Comparison of ENCODE assay signal across 9 cellular contexts in the genomic region with DNA sequence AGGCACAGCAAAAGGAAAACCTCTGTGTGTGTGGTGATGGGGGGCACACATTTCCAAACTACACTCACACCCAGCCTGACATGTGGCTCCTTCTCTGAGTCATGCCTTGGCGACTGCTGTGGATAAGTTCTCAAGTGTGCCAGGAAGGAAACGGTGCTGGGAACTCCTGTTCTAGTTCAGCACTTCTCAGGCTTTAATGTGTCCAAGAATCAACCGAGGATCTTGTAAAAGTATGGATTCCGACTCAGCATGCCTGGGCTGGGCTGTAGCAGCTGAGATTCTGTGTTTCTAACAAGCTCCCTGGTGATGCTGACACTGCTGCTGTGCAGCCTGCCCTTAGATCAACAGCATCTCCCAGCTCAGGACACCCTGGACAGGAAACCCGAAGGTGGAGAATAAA. TPM values are rescaled to one million over a fixed set of nuclear protein-coding genes. Genes with fewer than 3 reads are reported as not detected.
DNase-seq lines count a peak whose midpoint lies in the region; ATAC-seq and TF ChIP-seq lines count a peak whose summit lies in the region.
"Had no signal": no experiment of that assay in that cellular context is flagged by ENCODE, and none has a peak within 500 bp of the region (broad histone marks: within the 10 kb centered on the region; RNA-seq: fewer than 3 reads in every experiment).

No MANE protein-coding gene starts in this region.

- no peak for ATAC-seq in WTC11
- ATAC-seq in HG02840 (IDR thresholded peaks at IDR 0.05; ENCODE audit: low FRiP score, unreplicated experiment), result no peak

- no peaks in the 10 kb centered on the region for H3K36me3 ChIP-seq in osteoblast (ENCODE audit: insufficient read depth, low read length)

- CTCF ChIA-PET in WTC11 (lab: Charles Lee), result no interaction called here

- H3K4me3 ChIP-seq in LNCaP clone FGC (ENCODE audit: low read depth, low read length), result no peak overlapping the region
- H3K4me3 ChIP-seq in osteoblast (ENCODE audit: insufficient read depth, low read length), result no peak overlapping the region

- peaks cover 68% of the 10 kb centered on the region for H3K9me3 Mint-ChIP-seq in WTC11

- no peak overlapping the region for H3K4me2 ChIP-seq in osteoblast (ENCODE audit: insufficient read depth, low read length)

- H3K36me3 Mint-ChIP-seq in WTC11, result peaks cover 46% of the 10 kb centered on the region

- H2AFZ ChIP-seq in osteoblast (ENCODE audit: low read length), result no peak overlapping the region

- H3K79me2 ChIP-seq in osteoblast (ENCODE audit: insufficient read depth, low read length), result no peaks in the 10 kb centered on the region

- H3K27ac ChIP-seq in osteoblast (ENCODE audit: low read depth, low read length), result peak overlapping the region; percentile 31

- no peak for TF ChIP-seq CTCF in LNCaP clone FGC (IDR thresholded peaks at IDR 0.05; ENCODE audit: control insufficient read depth, extremely low read depth, insufficient read depth)
- TF ChIP-seq CTCF in osteoblast (IDR thresholded peaks at IDR 0.05; ENCODE audit: extremely low read depth, low read depth, low read length), result no peak
- TF ChIP-seq CTCF in WTC11 (IDR thresholded peaks at IDR 0.05), result no peak

- no peaks in the 10 kb centered on the region for H4K20me1 ChIP-seq in osteoblast (ENCODE audit: insufficient read depth, low read length)

- no peaks in the 10 kb centered on the region for H3K4me1 Mint-ChIP-seq in WTC11

- H3K27me3 ChIP-seq in osteoblast (ENCODE audit: insufficient read depth, low read length), result peaks cover 15% of the 10 kb centered on the region

- no peaks in the 10 kb centered on the region for H3K9me3 ChIP-seq in osteoblast (ENCODE audit: low read depth, low read length)

- no peak overlapping the region for H3K4me3 Mint-ChIP-seq in WTC11

- peaks cover 3% of the 10 kb centered on the region; the same call in 1 of the 2 replicates for H3K27me3 Mint-ChIP-seq in WTC11 (ENCODE audit: low read depth)

- peak; percentile 53 for DNase-seq in Daoy (ENCODE audit: low read depth)
- DNase-seq in LNCaP clone FGC (ENCODE audit: low read depth), result peak; percentile 90
- DNase-seq in fibroblast of gingiva (ENCODE audit: low read depth), result peak; percentile 33
- peak; percentile 78 for DNase-seq in osteoblast (ENCODE audit: insufficient read length, low spot score, missing footprints)
- no peak for DNase-seq in mesenteric fat pad (ENCODE audit: low spot score)
- DNase-seq in NCI-H345 treated with DMSO at 0.1 percent for 48 hours (lab: John Stamatoyannopoulos, UW; ENCODE audit: unreplicated experiment), result no peak
- no peak for DNase-seq in WTC11 (ENCODE audit: low spot score)
- DNase-seq: activated CD4-positive, alpha-beta T cell treated with anti-CD3 and anti-CD28 coated beads, Interleukin-2, amount 50 U/mL, for 48 hours had no signal

- H3K4me1 ChIP-seq in osteoblast (ENCODE audit: insufficient read depth, low read length), result peaks cover 7% of the 10 kb centered on the region

- POLR2A ChIA-PET in WTC11 (lab: Charles Lee), result no interaction called here

- no peak overlapping the region for H3K27ac Mint-ChIP-seq in WTC11

TF ChIP-seq in WTC11, 78 proteins besides CTCF, POLR2A, EP300 and RAD21:
- TF ChIP-seq NFYB (CRISPR knock-in tag; conservative IDR thresholded peaks at IDR 0.05; ENCODE audit: low read depth), result no peak
- TF ChIP-seq, protein P1, sequence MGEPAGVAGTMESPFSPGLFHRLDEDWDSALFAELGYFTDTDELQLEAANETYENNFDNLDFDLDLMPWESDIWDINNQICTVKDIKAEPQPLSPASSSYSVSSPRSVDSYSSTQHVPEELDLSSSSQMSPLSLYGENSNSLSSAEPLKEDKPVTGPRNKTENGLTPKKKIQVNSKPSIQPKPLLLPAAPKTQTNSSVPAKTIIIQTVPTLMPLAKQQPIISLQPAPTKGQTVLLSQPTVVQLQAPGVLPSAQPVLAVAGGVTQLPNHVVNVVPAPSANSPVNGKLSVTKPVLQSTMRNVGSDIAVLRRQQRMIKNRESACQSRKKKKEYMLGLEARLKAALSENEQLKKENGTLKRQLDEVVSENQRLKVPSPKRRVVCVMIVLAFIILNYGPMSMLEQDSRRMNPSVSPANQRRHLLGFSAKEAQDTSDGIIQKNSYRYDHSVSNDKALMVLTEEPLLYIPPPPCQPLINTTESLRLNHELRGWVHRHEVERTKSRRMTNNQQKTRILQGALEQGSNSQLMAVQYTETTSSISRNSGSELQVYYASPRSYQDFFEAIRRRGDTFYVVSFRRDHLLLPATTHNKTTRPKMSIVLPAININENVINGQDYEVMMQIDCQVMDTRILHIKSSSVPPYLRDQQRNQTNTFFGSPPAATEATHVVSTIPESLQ (CRISPR knock-in tag; IDR thresholded peaks at IDR 0.05), result no peak
- no peak for TF ChIP-seq JUN (CRISPR knock-in tag; IDR thresholded peaks at IDR 0.05)
- TF ChIP-seq ETV6 (CRISPR knock-in tag; IDR thresholded peaks at IDR 0.05), result no peak
- TF ChIP-seq PRDM15 (CRISPR knock-in tag; IDR thresholded peaks at IDR 0.05), result no peak
- no peak for TF ChIP-seq USF2 (CRISPR knock-in tag; IDR thresholded peaks at IDR 0.05)
- TF ChIP-seq EMX1 (CRISPR knock-in tag; IDR thresholded peaks at IDR 0.05), result no peak
- TF ChIP-seq ZNF423 (CRISPR knock-in tag; IDR thresholded peaks at IDR 0.05), result no peak
- no peak for TF ChIP-seq ZNF219 (CRISPR knock-in tag; IDR thresholded peaks at IDR 0.05; ENCODE audit: borderline replicate concordance)
- TF ChIP-seq CDX4 (CRISPR knock-in tag; IDR thresholded peaks at IDR 0.05; ENCODE audit: borderline replicate concordance), result no peak
- TF ChIP-seq, protein P2, sequence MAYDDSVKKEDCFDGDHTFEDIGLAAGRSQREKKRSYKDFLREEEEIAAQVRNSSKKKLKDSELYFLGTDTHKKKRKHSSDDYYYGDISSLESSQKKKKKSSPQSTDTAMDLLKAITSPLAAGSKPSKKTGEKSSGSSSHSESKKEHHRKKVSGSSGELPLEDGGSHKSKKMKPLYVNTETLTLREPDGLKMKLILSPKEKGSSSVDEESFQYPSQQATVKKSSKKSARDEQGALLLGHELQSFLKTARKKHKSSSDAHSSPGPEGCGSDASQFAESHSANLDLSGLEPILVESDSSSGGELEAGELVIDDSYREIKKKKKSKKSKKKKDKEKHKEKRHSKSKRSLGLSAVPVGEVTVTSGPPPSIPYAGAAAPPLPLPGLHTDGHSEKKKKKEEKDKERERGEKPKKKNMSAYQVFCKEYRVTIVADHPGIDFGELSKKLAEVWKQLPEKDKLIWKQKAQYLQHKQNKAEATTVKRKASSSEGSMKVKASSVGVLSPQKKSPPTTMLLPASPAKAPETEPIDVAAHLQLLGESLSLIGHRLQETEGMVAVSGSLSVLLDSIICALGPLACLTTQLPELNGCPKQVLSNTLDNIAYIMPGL (CRISPR knock-in tag; IDR thresholded peaks at IDR 0.05), result no peak
- no peak for TF ChIP-seq KAT7 (CRISPR knock-in tag; IDR thresholded peaks at IDR 0.05; ENCODE audit: borderline replicate concordance)
- no peak for TF ChIP-seq TCF7 (CRISPR knock-in tag; IDR thresholded peaks at IDR 0.05; ENCODE audit: low read depth)
- TF ChIP-seq, protein P3, sequence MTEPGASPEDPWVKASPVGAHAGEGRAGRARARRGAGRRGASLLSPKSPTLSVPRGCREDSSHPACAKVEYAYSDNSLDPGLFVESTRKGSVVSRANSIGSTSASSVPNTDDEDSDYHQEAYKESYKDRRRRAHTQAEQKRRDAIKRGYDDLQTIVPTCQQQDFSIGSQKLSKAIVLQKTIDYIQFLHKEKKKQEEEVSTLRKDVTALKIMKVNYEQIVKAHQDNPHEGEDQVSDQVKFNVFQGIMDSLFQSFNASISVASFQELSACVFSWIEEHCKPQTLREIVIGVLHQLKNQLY (CRISPR knock-in tag; IDR thresholded peaks at IDR 0.05), result no peak

RNA-seq across cellular contexts. Expression of gene CLNK, which starts 20.2 kb away (rescaled TPM):
- not detected in 2 replicates for total RNA-seq in Daoy (2014; rRNA removed; shearing (Covaris generic))
- total RNA-seq in osteoblast (not detected in 2 replicates), mesenteric fat pad (not detected), WTC11 (2021) (not detected in 3 replicates)

Comparison
In these comparisons a context has a peak if more than half of its experiments do, and no peak if none do; other contexts are left out.
1. DNase-seq: peak in Daoy (single experiment), LNCaP clone FGC (single experiment), fibroblast of gingiva (single experiment) and osteoblast (single experiment); none in mesenteric fat pad (single experiment), NCI-H345 treated with DMSO at 0.1 percent for 48 hours (single experiment) and WTC11 (single experiment).